1 cellular context compared by ENCODE assay signal in genomic region chr3:152355744-152356665, GRCh38.
TF ChIP-seq lines count a peak whose summit lies in the region.

No MANE protein-coding gene starts in this region.

TF ChIP-seq in K562, 482 proteins besides CTCF, POLR2A, EP300 and RAD21 (continued from another document):
- TF ChIP-seq FOS (IDR thresholded peaks at IDR 0.05; ENCODE audit: extremely low read depth, insufficient read length) (no peak), PHTF2 (CRISPR knock-in tag; IDR thresholded peaks at IDR 0.05) (no peak), MTA2 (IDR thresholded peaks at IDR 0.05; ENCODE audit: low read depth) (no peak), HNRNPL (IDR thresholded peaks at IDR 0.05; ENCODE audit: low read depth, low read length) (no peak), EWSR1 (IDR thresholded peaks at IDR 0.05; ENCODE audit: borderline replicate concordance, low read depth, partially characterized antibody) (no peak), MLLT1 (IDR thresholded peaks at IDR 0.05) (no peak), PTRF (tag; IDR thresholded peaks at IDR 0.05) (no peak), ZNF699 (CRISPR knock-in tag; IDR thresholded peaks at IDR 0.05; ENCODE audit: insufficient replicate concordance) (no peak), ZNF431 (CRISPR knock-in tag; IDR thresholded peaks at IDR 0.05) (no peak), JUN (IDR thresholded peaks at IDR 0.05; ENCODE audit: borderline replicate concordance, low read depth, low read length) (no peak), JUN (CRISPR knock-in tag; IDR thresholded peaks at IDR 0.05; ENCODE audit: borderline replicate concordance) (no peak)
TF ChIP-seq in K562: peak in this region for 0.
